In genomic region chr11:68682531-68682931, GRCh38 we compare ENCODE assay signal across 2 cellular contexts.
TF ChIP-seq lines count a peak whose summit lies in the region.

No MANE protein-coding gene starts in this region.

TF ChIP-seq in H1, 55 proteins besides CTCF, POLR2A, EP300 and RAD21:
- TF ChIP-seq BCL11A (IDR thresholded peaks at IDR 0.05; ENCODE audit: low read depth in 2 of 2, low read length in 2 of 2) (no peak), SIRT6 (IDR thresholded peaks at IDR 0.05; ENCODE audit: low read length) (no peak), YY1 (IDR thresholded peaks at IDR 0.05; ENCODE audit: low read depth, low read length) (no peak), RFX5 (IDR thresholded peaks at IDR 0.05; ENCODE audit: borderline replicate concordance, low read depth, low read length) (no peak), KDM5A (IDR thresholded peaks at IDR 0.05; ENCODE audit: low read length) (no peak), ZNF274 (IDR thresholded peaks at IDR 0.05; ENCODE audit: borderline replicate concordance, extremely low read depth, low read length) (no peak), SIX5 (IDR thresholded peaks at IDR 0.05; ENCODE audit: low read depth, low read length) (no peak), JUN (IDR thresholded peaks at IDR 0.05; ENCODE audit: low read depth, low read length) (no peak)

TF ChIP-seq in GM12891, 5 proteins besides CTCF, POLR2A, EP300 and RAD21:
- TF ChIP-seq POLR2AphosphoS5 (IDR thresholded peaks at IDR 0.05; ENCODE audit: low read depth, low read length) (no peak), TAF1 (IDR thresholded peaks at IDR 0.05; ENCODE audit: low read depth, low read length) (no peak), POU2F2 (IDR thresholded peaks at IDR 0.05; ENCODE audit: low read depth, low read length) (no peak), PAX5 (IDR thresholded peaks at IDR 0.05; ENCODE audit: insufficient read depth, low read length, severe bottlenecking) (no peak), SPI1 (IDR thresholded peaks at IDR 0.05; ENCODE audit: low read depth, low read length) (no peak)
